ENCODE assay signal across 8 cellular contexts in the genomic region with DNA sequence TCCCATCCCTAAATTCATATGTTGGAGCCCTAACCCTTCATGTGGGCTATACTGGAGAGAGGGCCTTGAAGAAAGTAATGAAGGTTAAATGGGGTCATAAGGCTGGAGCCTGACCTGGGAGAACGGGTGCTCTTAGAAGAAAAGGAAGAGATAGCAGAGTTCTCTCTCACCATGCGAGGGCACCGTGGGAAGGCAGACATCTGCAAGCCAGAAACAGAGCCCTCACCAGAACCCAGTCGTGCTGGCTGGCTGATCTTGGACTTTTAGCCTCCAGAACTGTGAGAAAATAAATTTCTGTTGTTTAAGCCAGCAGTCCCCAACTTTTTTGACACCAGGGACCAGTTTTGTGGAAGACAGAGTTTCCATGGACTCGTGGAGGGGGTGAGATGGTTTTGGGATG.
"Had no signal": no experiment of that assay in that cellular context is flagged by ENCODE, and none has a peak within 500 bp of the region (broad histone marks: within the 10 kb centered on the region; RNA-seq: fewer than 3 reads in every experiment).

No MANE protein-coding gene starts in this region.

- H3K36me3 Mint-ChIP-seq: IgD-negative memory B cell had no signal

- H3K9me3 Mint-ChIP-seq: HFFc6 had no signal

- H3K4me3 ChIP-seq: HAP-1 had no signal

- H3K4me3 Mint-ChIP-seq: HFFc6, IgD-negative memory B cell had no signal

- H3K36me3 ChIP-seq: HAP-1 had no signal

- FAIRE-seq: HepG2 had no signal

- H3K4me1 Mint-ChIP-seq: IgD-negative memory B cell had no signal

- DNase-seq: GOT3, H7, HFFc6 had no signal

- ATAC-seq: HCT116, HepG2 had no signal

- H3K27ac ChIP-seq: HL-60 had no signal

- H3K27ac Mint-ChIP-seq: HFFc6, IgD-negative memory B cell had no signal

- H3K9me3 ChIP-seq: HAP-1 had no signal

- H3K4me1 ChIP-seq: HAP-1 had no signal
